ENCODE assay signal across 40 cellular contexts in genomic region chr1:18959591-18959990, GRCh38.
"Had no signal": no experiment of that assay in that cellular context is flagged by ENCODE, and none has a peak within 500 bp of the region (broad histone marks: within the 10 kb centered on the region; RNA-seq: fewer than 3 reads in every experiment).

No MANE protein-coding gene starts in this region.

- H3K36me3 ChIP-seq: ascending aorta, cardiac muscle cell, MG63 had no signal

- H3K27ac ChIP-seq: ascending aorta, cardiac muscle cell, RWPE1, VCaP had no signal

- DNase-seq: activated B cell treated with CpG ODN at 0.5 μM for 24 hours; activated CD4-positive, alpha-beta memory T cell treated with anti-CD3 and anti-CD28 coated beads, Interleukin-2, amount 10 ng/mL, durations not matched to agents 7 days and 5 days; activated CD4-positive, alpha-beta T cell treated with anti-CD3 and anti-CD28 coated beads for 4 hours; activated CD4-positive, alpha-beta T cell treated with anti-CD3 and anti-CD28 coated beads, Interleukin-2, amount 50 U/mL, for 1 hour; activated CD4-positive, CD25-positive, alpha-beta regulatory T cell treated with anti-CD3 and anti-CD28 coated beads, Interleukin-2, amount 50 U/mL, for 72 hours; activated CD8-positive, alpha-beta memory T cell treated with anti-CD3 and anti-CD28 coated beads for 24 hours; activated CD8-positive, alpha-beta memory T cell treated with anti-CD3 and anti-CD28 coated beads, Interleukin-2, amount 10 ng/mL, durations not matched to agents 7 days and 5 days; activated CD8-positive, alpha-beta memory T cell treated with anti-CD3 and anti-CD28 coated beads, Interleukin-2, amount 50 U/mL, for 48 hours; activated gamma-delta T cell; activated naive CD4-positive, alpha-beta T cell treated with Interleukin-2 at 50 U/mL for 16 hours; activated T-cell treated with anti-CD3 and anti-CD28 coated beads, Interleukin-2, amount 50 U/mL, for 24 hours; amygdala; Kasumi-1; KG1; MG63; NCI-H1048; NCI-H1105 treated with DMSO at 0.1 percent for 48 hours; NCI-H1436; NCI-H1694; NCI-H1930; NCI-H2081 treated with DMSO at 0.1 percent for 48 hours; NCI-H226; NCI-H446 treated with DMSO at 0.1 percent for 48 hours; NCI-H524 treated with DMSO at 0.1 percent for 48 hours; PC-3; SIG-M5; T-cell; T-helper 2 cell; T-helper 9 cell had no signal

- H3K9me3 Mint-ChIP-seq: activated B cell treated with CpG ODN at 0.5 μM for 24 hours; activated CD4-positive, alpha-beta memory T cell treated with anti-CD3 and anti-CD28 coated beads, Interleukin-2, amount 10 ng/mL, durations not matched to agents 7 days and 5 days; activated T-cell treated with anti-CD3 and anti-CD28 coated beads, Interleukin-2, amount 50 U/mL, for 24 hours; activated T-helper 2 cell treated with anti-CD3 and anti-CD28 coated beads, Interferon-gamma antibody, Interleukin-2, Interleukin-4, amounts not matched to agents 10 μg/mL and 5 μg/mL and 100 μg/mL, durations not matched to agents 14 hours and 24 hours and 36 hours; central memory CD8-positive, alpha-beta T cell; IgD-negative memory B cell; T-cell had no signal

- H3K27ac Mint-ChIP-seq: activated B cell treated with CpG ODN at 0.5 μM for 24 hours; activated CD4-positive, alpha-beta memory T cell treated with anti-CD3 and anti-CD28 coated beads, Interleukin-2, amount 10 ng/mL, durations not matched to agents 7 days and 5 days; activated CD8-positive, alpha-beta memory T cell treated with anti-CD3 and anti-CD28 coated beads, Interleukin-2, amount 10 ng/mL, durations not matched to agents 7 days and 5 days; activated naive CD8-positive, alpha-beta T cell; activated T-cell treated with anti-CD3 and anti-CD28 coated beads, Interleukin-2, amount 50 U/mL, for 24 hours; activated T-helper 2 cell treated with anti-CD3 and anti-CD28 coated beads, Interferon-gamma antibody, Interleukin-2, Interleukin-4, amounts not matched to agents 10 μg/mL and 5 μg/mL and 100 μg/mL, durations not matched to agents 14 hours and 24 hours and 36 hours; IgD-negative memory B cell had no signal

- FAIRE-seq: RCC 7860 had no signal

- ATAC-seq: activated CD8-positive, alpha-beta memory T cell treated with anti-CD3 and anti-CD28 coated beads, Interleukin-2, amount 10 ng/mL, durations not matched to agents 7 days and 5 days; PC-3; Right ventricle myocardium inferior; SK-N-SH treated with all-trans-retinoic acid at 6 μM for 48 hours; T-cell had no signal

- H3K4me3 Mint-ChIP-seq: activated B cell treated with CpG ODN at 0.5 μM for 24 hours; activated CD4-positive, alpha-beta memory T cell treated with anti-CD3 and anti-CD28 coated beads, Interleukin-2, amount 10 ng/mL, durations not matched to agents 7 days and 5 days; activated CD8-positive, alpha-beta memory T cell treated with anti-CD3 and anti-CD28 coated beads, Interleukin-2, amount 10 ng/mL, durations not matched to agents 7 days and 5 days; activated naive CD8-positive, alpha-beta T cell; activated T-cell treated with anti-CD3 and anti-CD28 coated beads, Interleukin-2, amount 50 U/mL, for 24 hours; central memory CD8-positive, alpha-beta T cell; T-cell had no signal

- H3K36me3 Mint-ChIP-seq: activated CD8-positive, alpha-beta memory T cell treated with anti-CD3 and anti-CD28 coated beads, Interleukin-2, amount 10 ng/mL, durations not matched to agents 7 days and 5 days; activated naive CD8-positive, alpha-beta T cell; T-cell had no signal

- H3K27me3 ChIP-seq: ascending aorta, MG63 had no signal

- H3K4me3 ChIP-seq: ascending aorta, cardiac muscle cell, MG63 had no signal

- H3K27me3 Mint-ChIP-seq: activated naive CD8-positive, alpha-beta T cell; activated T-cell treated with anti-CD3 and anti-CD28 coated beads, Interleukin-2, amount 50 U/mL, for 24 hours; central memory CD8-positive, alpha-beta T cell; T-cell had no signal

- H3K9me3 ChIP-seq: ascending aorta, MG63 had no signal
